ENCODE assay signal across 1 cellular context in genomic region chr11:353315-353857, GRCh38.
TF ChIP-seq lines count a peak whose summit lies in the region.

No MANE protein-coding gene starts in this region.

TF ChIP-seq in GM12878, 131 proteins besides CTCF, POLR2A, EP300 and RAD21:
- TF ChIP-seq CREB1 (IDR thresholded peaks at IDR 0.05; ENCODE audit: low read depth), result no peak
- no peak for TF ChIP-seq CBFB (IDR thresholded peaks at IDR 0.05; ENCODE audit: low read depth)
- no peak for TF ChIP-seq SREBF1 (IDR thresholded peaks at IDR 0.05; ENCODE audit: low read length)
- TF ChIP-seq POLR2AphosphoS2 (IDR thresholded peaks at IDR 0.05; ENCODE audit: low read depth, low read length), result no peak
- TF ChIP-seq NFYA (IDR thresholded peaks at IDR 0.05; ENCODE audit: borderline replicate concordance, low read depth, low read length), result no peak
- no peak for TF ChIP-seq TARDBP (IDR thresholded peaks at IDR 0.05; ENCODE audit: borderline replicate concordance)
- no peak for TF ChIP-seq CBX3 (IDR thresholded peaks at IDR 0.05; ENCODE audit: borderline replicate concordance, low read depth)
- TF ChIP-seq GABPA (IDR thresholded peaks at IDR 0.05; ENCODE audit: low read depth), result no peak
- TF ChIP-seq REST (IDR thresholded peaks at IDR 0.05; ENCODE audit: low read depth, low read length), result no peak
- TF ChIP-seq RB1 (IDR thresholded peaks at IDR 0.05; ENCODE audit: borderline replicate concordance), result no peak
- no peak for TF ChIP-seq STAT1 (conservative IDR thresholded peaks at IDR 0.05)
- TF ChIP-seq IRF5 (IDR thresholded peaks at IDR 0.05; ENCODE audit: borderline replicate concordance), result no peak
- no peak for TF ChIP-seq CHD4 (IDR thresholded peaks at IDR 0.05)
